In the genomic region with DNA sequence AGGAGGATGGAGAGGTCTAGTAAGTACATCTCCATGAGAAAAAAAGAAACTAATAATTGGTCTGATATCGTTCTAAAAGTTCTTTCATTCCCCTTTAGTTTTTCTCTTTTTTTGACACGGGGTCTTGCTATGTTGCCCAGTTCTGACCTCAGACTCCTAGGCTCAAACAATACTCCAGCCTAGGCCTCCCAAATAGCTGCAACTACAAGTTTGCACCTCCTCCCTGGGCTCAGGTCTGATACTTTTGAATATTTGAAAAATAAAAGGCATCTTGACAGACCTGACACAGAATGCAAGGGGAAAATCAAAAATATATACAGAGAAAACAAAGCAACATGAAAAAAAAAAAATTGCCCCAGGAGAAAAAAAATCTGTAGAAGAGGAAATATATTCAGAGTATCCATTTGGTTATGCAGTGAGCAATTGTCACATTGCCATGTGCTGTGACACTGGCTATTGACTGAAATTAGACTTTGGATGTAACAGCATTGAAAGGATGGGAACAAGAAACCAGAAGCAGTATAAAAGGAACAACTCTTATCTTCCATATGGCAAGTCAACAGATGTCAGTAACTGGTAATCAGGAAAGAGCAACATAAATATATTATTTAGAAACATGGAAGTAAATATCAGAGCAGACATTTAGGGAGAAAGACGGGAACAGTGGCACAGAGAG, we compare ENCODE assay signal across 18 cellular contexts.
"Had no signal": no experiment of that assay in that cellular context is flagged by ENCODE, and none has a peak within 500 bp of the region (broad histone marks: within the 10 kb centered on the region; RNA-seq: fewer than 3 reads in every experiment).

No MANE protein-coding gene starts in this region.

- H3K9me3 Mint-ChIP-seq: activated CD4-positive, alpha-beta memory T cell treated with anti-CD3 and anti-CD28 coated beads for 36 hours; endodermal cell; nephron; stimulated activated naive B cell treated with anti-CD40 and anti-IgM and Interleukin-4, amounts not matched to agents 10 μg/mL and 1 μg/mL and 100 μg/mL, for 72 hours; T-helper 1 cell treated with Interleukin-12 subunit alpha and Interleukin-12 subunit beta and Interleukin-4 antibody, amounts not matched to agents 30 μg/mL and 1 μg/mL, for 36 hours had no signal

- H3K9me3 ChIP-seq: sigmoid colon, spleen, thoracic aorta had no signal

- FAIRE-seq: colon had no signal

- H3K27ac Mint-ChIP-seq: activated CD4-positive, alpha-beta memory T cell treated with anti-CD3 and anti-CD28 coated beads for 36 hours; activated CD8-positive, alpha-beta memory T cell treated with anti-CD3 and anti-CD28 coated beads, Interleukin-2, amount 10 ng/mL, durations not matched to agents 7 days and 5 days; activated naive CD8-positive, alpha-beta T cell; endodermal cell; stimulated activated naive B cell treated with anti-CD40 and anti-IgM and Interleukin-4, amounts not matched to agents 10 μg/mL and 1 μg/mL and 100 μg/mL, for 72 hours; T-helper 1 cell treated with Interleukin-12 subunit alpha and Interleukin-12 subunit beta and Interleukin-4 antibody, amounts not matched to agents 30 μg/mL and 1 μg/mL, for 36 hours had no signal

- H3K79me2 ChIP-seq: hepatocyte had no signal

- H3K27ac ChIP-seq: dorsolateral prefrontal cortex, foreskin keratinocyte, hepatocyte, sigmoid colon, spleen, thoracic aorta, WERI-Rb-1 had no signal

- DNase-seq: activated CD4-positive, alpha-beta memory T cell treated with anti-CD3 and anti-CD28 coated beads for 36 hours; activated CD4-positive, alpha-beta T cell treated with anti-CD3 and anti-CD28 coated beads for 4 hours; activated CD8-positive, alpha-beta memory T cell treated with anti-CD3 and anti-CD28 coated beads, Interleukin-2, amount 10 ng/mL, durations not matched to agents 7 days and 5 days; dorsolateral prefrontal cortex; endodermal cell; mesendoderm; nucleus accumbens; sigmoid colon; spleen; stimulated activated naive B cell treated with anti-CD40 and anti-IgM and Interleukin-4, amounts not matched to agents 10 μg/mL and 1 μg/mL and 100 μg/mL, for 72 hours; WERI-Rb-1 had no signal

- H3K27me3 Mint-ChIP-seq: activated CD8-positive, alpha-beta memory T cell treated with anti-CD3 and anti-CD28 coated beads, Interleukin-2, amount 10 ng/mL, durations not matched to agents 7 days and 5 days; activated naive CD8-positive, alpha-beta T cell; stimulated activated naive B cell treated with anti-CD40 and anti-IgM and Interleukin-4, amounts not matched to agents 10 μg/mL and 1 μg/mL and 100 μg/mL, for 72 hours had no signal

- H3K4me1 Mint-ChIP-seq: activated CD8-positive, alpha-beta memory T cell treated with anti-CD3 and anti-CD28 coated beads, Interleukin-2, amount 10 ng/mL, durations not matched to agents 7 days and 5 days; stimulated activated naive B cell treated with anti-CD40 and anti-IgM and Interleukin-4, amounts not matched to agents 10 μg/mL and 1 μg/mL and 100 μg/mL, for 72 hours had no signal

- H3K27me3 ChIP-seq: foreskin keratinocyte, hepatocyte, sigmoid colon, spleen had no signal

- H2AFZ ChIP-seq: hepatocyte had no signal

- H3K4me2 ChIP-seq: hepatocyte had no signal

- H3K36me3 ChIP-seq: sigmoid colon, spleen, thoracic aorta, WERI-Rb-1 had no signal

- H3K4me3 ChIP-seq: dorsolateral prefrontal cortex, hepatocyte, sigmoid colon, spleen, thoracic aorta had no signal

- H3K4me3 Mint-ChIP-seq: activated CD4-positive, alpha-beta memory T cell treated with anti-CD3 and anti-CD28 coated beads for 36 hours; activated CD8-positive, alpha-beta memory T cell treated with anti-CD3 and anti-CD28 coated beads, Interleukin-2, amount 10 ng/mL, durations not matched to agents 7 days and 5 days; activated naive CD8-positive, alpha-beta T cell; endodermal cell; nephron; stimulated activated naive B cell treated with anti-CD40 and anti-IgM and Interleukin-4, amounts not matched to agents 10 μg/mL and 1 μg/mL and 100 μg/mL, for 72 hours; T-helper 1 cell treated with Interleukin-12 subunit alpha and Interleukin-12 subunit beta and Interleukin-4 antibody, amounts not matched to agents 30 μg/mL and 1 μg/mL, for 36 hours had no signal

- H3K36me3 Mint-ChIP-seq: activated CD4-positive, alpha-beta memory T cell treated with anti-CD3 and anti-CD28 coated beads for 36 hours; activated CD8-positive, alpha-beta memory T cell treated with anti-CD3 and anti-CD28 coated beads, Interleukin-2, amount 10 ng/mL, durations not matched to agents 7 days and 5 days; activated naive CD8-positive, alpha-beta T cell; stimulated activated naive B cell treated with anti-CD40 and anti-IgM and Interleukin-4, amounts not matched to agents 10 μg/mL and 1 μg/mL and 100 μg/mL, for 72 hours had no signal

- ATAC-seq: activated CD8-positive, alpha-beta memory T cell treated with anti-CD3 and anti-CD28 coated beads, Interleukin-2, amount 10 ng/mL, durations not matched to agents 7 days and 5 days; stimulated activated naive B cell treated with anti-CD40 and anti-IgM and Interleukin-4, amounts not matched to agents 10 μg/mL and 1 μg/mL and 100 μg/mL, for 72 hours had no signal
